8 cellular contexts compared by ENCODE assay signal in the genomic region with DNA sequence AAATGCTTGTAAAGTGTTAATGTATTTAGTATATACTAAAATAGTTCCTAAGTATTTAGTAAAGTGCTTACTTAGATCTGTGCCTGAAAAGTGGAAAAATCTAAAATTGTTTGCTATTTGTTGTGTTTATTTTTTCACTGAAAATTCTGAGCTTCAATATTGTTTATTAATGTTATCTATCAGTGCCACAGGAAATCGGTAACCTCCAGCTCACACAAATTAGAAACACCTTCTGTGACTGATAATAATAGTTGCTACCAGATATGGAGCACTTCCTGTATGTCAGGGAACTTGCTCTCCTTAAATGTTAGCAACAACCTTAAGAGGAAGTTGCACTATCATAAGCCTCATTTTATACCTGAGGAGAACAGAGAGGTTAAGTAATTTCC. TPM values are rescaled to one million over a fixed set of nuclear protein-coding genes. Genes with fewer than 3 reads are reported as not detected.
DNase-seq lines count a peak whose midpoint lies in the region; ATAC-seq and TF ChIP-seq lines count a peak whose summit lies in the region.

No MANE protein-coding gene starts in this region.

- H3K9me3 ChIP-seq in A673 (ENCODE audit: low read depth, low read length, poor library complexity, severe bottlenecking) = no peaks in the 10 kb centered on the region
- H3K9me3 ChIP-seq in iPS-18a (ENCODE audit: control insufficient read depth, low read depth, low read length) = no peaks in the 10 kb centered on the region
- H3K9me3 ChIP-seq in suprapubic skin = no peaks in the 10 kb centered on the region

- H3K4me1 ChIP-seq in A673 (ENCODE audit: insufficient read depth, low read length, poor library complexity, severe bottlenecking) (peaks cover 19% of the 10 kb centered on the region), iPS-18a (ENCODE audit: control insufficient read depth, low read depth, low read length) (peaks cover 12% of the 10 kb centered on the region), suprapubic skin (peaks cover 28% of the 10 kb centered on the region)

- DNase-seq in A673 (ENCODE audit: low spot score) = no peak
- DNase-seq in activated T-helper 1 cell treated with anti-CD3 and anti-CD28 coated beads, Interleukin-12 subunit alpha, Interleukin-12 subunit beta, Interleukin-2, Interleukin-4 antibody, amounts not matched to agents 30 ng/mL and 10 ng/mL and 1 ng/mL, durations not matched to agents 14 hours and 24 hours and 36 hours (ENCODE audit: low spot score) = no peak
- DNase-seq in suprapubic skin (ENCODE audit: low spot score in 2 of 2) = no peak
- no peak for DNase-seq in HT-29 (ENCODE audit: low spot score)
- DNase-seq in NCI-H524 (lab: John Stamatoyannopoulos, UW) = no peak

- H3K36me3 Mint-ChIP-seq in activated T-helper 1 cell treated with anti-CD3 and anti-CD28 coated beads, Interleukin-12 subunit alpha, Interleukin-12 subunit beta, Interleukin-2, Interleukin-4 antibody, amounts not matched to agents 30 ng/mL and 10 ng/mL and 1 ng/mL, durations not matched to agents 14 hours and 24 hours and 36 hours (ENCODE audit: low read depth) = peaks cover 18% of the 10 kb centered on the region

- BruUV-seq in A673 (replicated peaks; lab: Mats Ljungman, UMichigan) = no TSS peak

- no peak overlapping the region for H3K9ac ChIP-seq in iPS-18a (ENCODE audit: low read length)

- H3K9me3 Mint-ChIP-seq in activated T-helper 1 cell treated with anti-CD3 and anti-CD28 coated beads, Interleukin-12 subunit alpha, Interleukin-12 subunit beta, Interleukin-2, Interleukin-4 antibody, amounts not matched to agents 30 ng/mL and 10 ng/mL and 1 ng/mL, durations not matched to agents 14 hours and 24 hours and 36 hours = no peaks in the 10 kb centered on the region

- H3K27ac ChIP-seq in A673 (ENCODE audit: low read depth, low read length, poor library complexity, severe bottlenecking) (peak overlapping the region; percentile 75), iPS-18a (ENCODE audit: low read length) (no peak overlapping the region), suprapubic skin (peak overlapping the region; percentile 98)

- TF ChIP-seq CTCF in A673 (conservative IDR thresholded peaks at IDR 0.05; ENCODE audit: low read depth, low read length) (no peak), suprapubic skin (IDR thresholded peaks at IDR 0.05) (no peak)

- no peaks in the 10 kb centered on the region for H3K36me3 ChIP-seq in A673 (ENCODE audit: insufficient read depth, low read length, poor library complexity, severe bottlenecking)
- peaks cover 7% of the 10 kb centered on the region for H3K36me3 ChIP-seq in iPS-18a (ENCODE audit: control insufficient read depth, low read depth, low read length)
- H3K36me3 ChIP-seq in suprapubic skin = peaks cover 27% of the 10 kb centered on the region

- POLR2A ChIA-PET in A673 (lab: Charles Lee; ENCODE audit: low non-redundant PET) = interaction anchor here (0.7 to 0.8 kb wide), 2 partner anchors 78 to 183 kb away, joined by 3 to 5 read pairs; no protein-coding TSS in a partner anchor

- ATAC-seq in GM19395 (IDR thresholded peaks at IDR 0.05; ENCODE audit: unreplicated experiment) (peak; percentile 51), HG03439 (IDR thresholded peaks at IDR 0.05; ENCODE audit: unreplicated experiment) (peak; percentile 34)

- 4% methylated on average over 1 of the region's 1 CpG for WGBS in suprapubic skin

- H3K27me3 ChIP-seq in A673 (replicated peaks; ENCODE audit: insufficient read depth, low read depth, low read length, poor library complexity) (no peaks in the 10 kb centered on the region), iPS-18a (ENCODE audit: control insufficient read depth, insufficient read depth, low read length) (no peaks in the 10 kb centered on the region), suprapubic skin (no peaks in the 10 kb centered on the region)

- H3K27ac Mint-ChIP-seq in activated T-helper 1 cell treated with anti-CD3 and anti-CD28 coated beads, Interleukin-12 subunit alpha, Interleukin-12 subunit beta, Interleukin-2, Interleukin-4 antibody, amounts not matched to agents 30 ng/mL and 10 ng/mL and 1 ng/mL, durations not matched to agents 14 hours and 24 hours and 36 hours = peak overlapping the region; percentile 95

- no peaks in the 10 kb centered on the region for H3K27me3 Mint-ChIP-seq in activated T-helper 1 cell treated with anti-CD3 and anti-CD28 coated beads, Interleukin-12 subunit alpha, Interleukin-12 subunit beta, Interleukin-2, Interleukin-4 antibody, amounts not matched to agents 30 ng/mL and 10 ng/mL and 1 ng/mL, durations not matched to agents 14 hours and 24 hours and 36 hours (ENCODE audit: insufficient read depth)

- CTCF ChIA-PET in A673 (lab: Charles Lee) = no interaction called here

- no peak for TF ChIP-seq POLR2A in suprapubic skin (IDR thresholded peaks at IDR 0.05)

- H3K4me3 Mint-ChIP-seq in activated T-helper 1 cell treated with anti-CD3 and anti-CD28 coated beads, Interleukin-12 subunit alpha, Interleukin-12 subunit beta, Interleukin-2, Interleukin-4 antibody, amounts not matched to agents 30 ng/mL and 10 ng/mL and 1 ng/mL, durations not matched to agents 14 hours and 24 hours and 36 hours = peak overlapping the region; percentile 91

- H3K4me3 ChIP-seq in A673 (ENCODE audit: low read depth, low read length, poor library complexity, severe bottlenecking) (peak overlapping the region; percentile 96), iPS-18a (ENCODE audit: low read length) (peak overlapping the region; percentile 82), suprapubic skin (peak overlapping the region; percentile 86)

- no peak for TF ChIP-seq EP300 in suprapubic skin (IDR thresholded peaks at IDR 0.05)

- intact Hi-C loops in A673 (cut with micrococcal nuclease; ENCODE audit: unreplicated experiment) = no loop called here
- intact Hi-C loops in activated T-helper 1 cell treated with anti-CD3 and anti-CD28 coated beads, Interleukin-12 subunit alpha, Interleukin-12 subunit beta, Interleukin-2, Interleukin-4 antibody, amounts not matched to agents 30 ng/mL and 10 ng/mL and 1 ng/mL, durations not matched to agents 14 hours and 24 hours and 36 hours (cut with micrococcal nuclease) = loop anchor here (1.0 to 5.0 kb wide), 11 partner anchors 13 to 1602 kb away; a partner anchor contains a TSS

- H3K4me1 Mint-ChIP-seq in activated T-helper 1 cell treated with anti-CD3 and anti-CD28 coated beads, Interleukin-12 subunit alpha, Interleukin-12 subunit beta, Interleukin-2, Interleukin-4 antibody, amounts not matched to agents 30 ng/mL and 10 ng/mL and 1 ng/mL, durations not matched to agents 14 hours and 24 hours and 36 hours (ENCODE audit: low read depth) = peaks cover 27% of the 10 kb centered on the region

RNA-seq across cellular contexts. Expression of a gene that starts 0.7 kb away (rescaled TPM):
- total RNA-seq in A673 (2021) = 7.8 and 11.8 TPM in 2 replicates
- total RNA-seq in activated T-helper 1 cell treated with anti-CD3 and anti-CD28 coated beads, Interleukin-12 subunit alpha, Interleukin-12 subunit beta, Interleukin-2, Interleukin-4 antibody, amounts not matched to agents 30 ng/mL and 10 ng/mL and 1 ng/mL, durations not matched to agents 14 hours and 24 hours and 36 hours = 44.6 and 46.0 TPM in 2 replicates
- total RNA-seq in suprapubic skin = 100 to 1,000 TPM in 3 of 4 donors, 10 to 100 TPM in 1; 97.8 to 170 (median 157) TPM
- 54.2 and 61.1 TPM in 2 replicates for total RNA-seq in HT-29 (2014; rRNA removed; shearing (Covaris generic))

RNA-seq across cellular contexts. Expression of a gene that starts 12.2 kb away (rescaled TPM):
- total RNA-seq in A673 (2021) = 0.15 TPM in 1 of 2 replicates, not detected in the other
- total RNA-seq in activated T-helper 1 cell treated with anti-CD3 and anti-CD28 coated beads, Interleukin-12 subunit alpha, Interleukin-12 subunit beta, Interleukin-2, Interleukin-4 antibody, amounts not matched to agents 30 ng/mL and 10 ng/mL and 1 ng/mL, durations not matched to agents 14 hours and 24 hours and 36 hours = 0.39 TPM in 1 of 2 replicates, not detected in the other
- 1 to 10 TPM in 2 of 4 donors, under 1 TPM in 2; 0.89 to 5.4 (median 1.2) TPM for total RNA-seq in suprapubic skin
- 0.18 and 0.53 TPM in 2 replicates for total RNA-seq in HT-29 (2014; rRNA removed; shearing (Covaris generic))

RNA-seq across cellular contexts. Expression of a gene that starts 34.4 kb away (rescaled TPM):
- 91.3 and 110 TPM in 2 replicates for total RNA-seq in A673 (2021)
- total RNA-seq in activated T-helper 1 cell treated with anti-CD3 and anti-CD28 coated beads, Interleukin-12 subunit alpha, Interleukin-12 subunit beta, Interleukin-2, Interleukin-4 antibody, amounts not matched to agents 30 ng/mL and 10 ng/mL and 1 ng/mL, durations not matched to agents 14 hours and 24 hours and 36 hours = 1.5 and 2.6 TPM in 2 replicates
- total RNA-seq in suprapubic skin = 100 to 1,000 TPM; 106 to 161 (median 128) TPM
- 1.7 and 3.9 TPM in 2 replicates for total RNA-seq in HT-29 (2014; rRNA removed; shearing (Covaris generic))

RNA-seq across cellular contexts. Expression of a gene that starts 41.1 kb away (rescaled TPM):
- total RNA-seq in A673 (2021) = 169 and 187 TPM in 2 replicates
- 187 and 196 TPM in 2 replicates for total RNA-seq in activated T-helper 1 cell treated with anti-CD3 and anti-CD28 coated beads, Interleukin-12 subunit alpha, Interleukin-12 subunit beta, Interleukin-2, Interleukin-4 antibody, amounts not matched to agents 30 ng/mL and 10 ng/mL and 1 ng/mL, durations not matched to agents 14 hours and 24 hours and 36 hours
- total RNA-seq in suprapubic skin = 10 to 100 TPM; 35.5 to 84.5 (median 74.2) TPM
- 45.9 and 56.1 TPM in 2 replicates for total RNA-seq in HT-29 (2014; rRNA removed; shearing (Covaris generic))

RNA-seq across cellular contexts. Expression of a gene that starts 48.1 kb away (rescaled TPM):
- total RNA-seq in A673 (2021) (105 and 118 TPM in 2 replicates), suprapubic skin (100 to 1,000 TPM in 1 of 4 donors, 10 to 100 TPM in 3; 64.5 to 104 (median 93.0) TPM)
- 86.4 and 90.5 TPM in 2 replicates for total RNA-seq in activated T-helper 1 cell treated with anti-CD3 and anti-CD28 coated beads, Interleukin-12 subunit alpha, Interleukin-12 subunit beta, Interleukin-2, Interleukin-4 antibody, amounts not matched to agents 30 ng/mL and 10 ng/mL and 1 ng/mL, durations not matched to agents 14 hours and 24 hours and 36 hours
- total RNA-seq in HT-29 (2014; rRNA removed; shearing (Covaris generic)) = 54.9 and 56.3 TPM in 2 replicates

Comparison
In these comparisons a context has a peak if more than half of its experiments do, and no peak if none do; other contexts are left out.
1. RNA of a gene that starts 34.4 kb away (total RNA-seq): 106 to 161 TPM in suprapubic skin and 91.3 to 110 TPM in A673; 1.7 to 3.9 TPM in HT-29 and 1.5 to 2.6 TPM in activated T-helper 1 cell treated with anti-CD3 and anti-CD28 coated beads, Interleukin-12 subunit alpha, Interleukin-12 subunit beta, Interleukin-2, Interleukin-4 antibody, amounts not matched to agents 30 ng/mL and 10 ng/mL and 1 ng/mL, durations not matched to agents 14 hours and 24 hours and 36 hours; every median in the first group is over 10 times any median in the second.
2. Peak in every context shown above with its lines, with median percentiles within 50 percentile points of each other: H3K4me3 ChIP-seq.